2 cellular contexts compared by ENCODE assay signal in genomic region chr7:12136545-12136944, GRCh38.
A peak's percentile ranks its signal among the peaks of the same experiment; 100 is the strongest.
TF ChIP-seq lines count a peak whose summit lies in the region.

No MANE protein-coding gene starts in this region.

TF ChIP-seq in HepG2, 621 proteins besides CTCF, POLR2A, EP300 and RAD21:
- TF ChIP-seq ZNF720 (CRISPR knock-in tag; IDR thresholded peaks at IDR 0.05) = no peak
- TF ChIP-seq CREB1 (IDR thresholded peaks at IDR 0.05) = peak; percentile 72
- TF ChIP-seq CREB1 (CRISPR knock-in tag; IDR thresholded peaks at IDR 0.05) = no peak
- peak; percentile 92 for TF ChIP-seq ATF7 (IDR thresholded peaks at IDR 0.05)
- no peak for TF ChIP-seq ATF7 (CRISPR knock-in tag; IDR thresholded peaks at IDR 0.05)
- TF ChIP-seq ZNF251 (CRISPR knock-in tag; IDR thresholded peaks at IDR 0.05) = no peak
TF ChIP-seq in HepG2: peak in this region for 2.

TF ChIP-seq in endothelial cell of umbilical vein, 7 proteins besides CTCF, POLR2A, EP300 and RAD21:
- no peak for TF ChIP-seq MAX (IDR thresholded peaks at IDR 0.05; ENCODE audit: insufficient read depth, insufficient read length)
- TF ChIP-seq JUN (IDR thresholded peaks at IDR 0.05; ENCODE audit: borderline replicate concordance, insufficient read depth, insufficient read length, low read depth) = peak; percentile 10
